Comparison of ENCODE assay signal across 1 cellular context in genomic region chr21:44758781-44759627, GRCh38.
TF ChIP-seq lines count a peak whose summit lies in the region.

No MANE protein-coding gene starts in this region.

TF ChIP-seq in H1, 55 proteins besides CTCF, POLR2A, EP300 and RAD21:
- TF ChIP-seq FOSL1 (IDR thresholded peaks at IDR 0.05; ENCODE audit: insufficient read depth, low read depth, low read length) = no peak
- TF ChIP-seq JUND (IDR thresholded peaks at IDR 0.05; ENCODE audit: low read length) = no peak
